Comparison of ENCODE assay signal across 1 cellular context in the genomic region with DNA sequence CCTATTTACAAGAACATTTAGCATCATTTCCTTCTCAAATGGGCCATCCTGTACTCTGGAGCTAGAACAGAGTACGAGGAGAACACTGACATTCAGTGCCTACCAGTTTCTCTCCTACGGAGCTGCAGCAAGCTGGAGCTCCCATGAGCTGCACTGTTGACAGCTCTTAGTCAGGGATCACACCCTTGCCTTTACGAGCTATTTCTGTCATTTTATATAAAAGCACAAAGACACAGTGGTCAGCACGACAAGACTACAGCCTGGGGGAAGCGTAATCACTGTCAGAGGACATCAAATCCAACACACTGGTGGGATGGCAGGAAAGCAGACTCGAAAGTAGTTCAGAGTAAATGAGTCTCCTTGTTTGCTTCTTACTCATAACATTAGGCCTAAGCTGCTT.
TF ChIP-seq lines count a peak whose summit lies in the region.

No MANE protein-coding gene starts in this region.

TF ChIP-seq in GM12878, 131 proteins besides CTCF, POLR2A, EP300 and RAD21 (continued from another document):
- TF ChIP-seq, protein P1, sequence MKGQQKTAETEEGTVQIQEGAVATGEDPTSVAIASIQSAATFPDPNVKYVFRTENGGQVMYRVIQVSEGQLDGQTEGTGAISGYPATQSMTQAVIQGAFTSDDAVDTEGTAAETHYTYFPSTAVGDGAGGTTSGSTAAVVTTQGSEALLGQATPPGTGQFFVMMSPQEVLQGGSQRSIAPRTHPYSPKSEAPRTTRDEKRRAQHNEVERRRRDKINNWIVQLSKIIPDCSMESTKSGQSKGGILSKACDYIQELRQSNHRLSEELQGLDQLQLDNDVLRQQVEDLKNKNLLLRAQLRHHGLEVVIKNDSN (IDR thresholded peaks at IDR 0.05; ENCODE audit: borderline replicate concordance, extremely low read length, insufficient read depth, low read depth, low read length) = no peak
- TF ChIP-seq KDM1A (IDR thresholded peaks at IDR 0.05; ENCODE audit: borderline replicate concordance) (no peak), MYC (IDR thresholded peaks at IDR 0.05; ENCODE audit: insufficient read depth, insufficient read length, insufficient replicate concordance, low read length, severe bottlenecking) (no peak), BMI1 (IDR thresholded peaks at IDR 0.05; ENCODE audit: borderline replicate concordance) (no peak), KLF5 (IDR thresholded peaks at IDR 0.05; ENCODE audit: partially characterized antibody) (no peak), MYB (IDR thresholded peaks at IDR 0.05; ENCODE audit: borderline replicate concordance, low read depth, low read length) (no peak), ATF7 (IDR thresholded peaks at IDR 0.05; ENCODE audit: low read depth) (no peak), RFX5 (IDR thresholded peaks at IDR 0.05; ENCODE audit: low read depth, low read length) (no peak), NBN (IDR thresholded peaks at IDR 0.05) (no peak), POLR2AphosphoS2 (IDR thresholded peaks at IDR 0.05; ENCODE audit: low read depth, low read length) (no peak), ZZZ3 (IDR thresholded peaks at IDR 0.05; ENCODE audit: control insufficient read depth, insufficient read length, low read depth) (no peak), CHD1 (IDR thresholded peaks at IDR 0.05; ENCODE audit: low read depth, low read length) (no peak), RUNX3 (IDR thresholded peaks at IDR 0.05; ENCODE audit: low read length) (no peak), POLR2AphosphoS5 (IDR thresholded peaks at IDR 0.05; ENCODE audit: low read length) (no peak)
- TF ChIP-seq, protein P2, sequence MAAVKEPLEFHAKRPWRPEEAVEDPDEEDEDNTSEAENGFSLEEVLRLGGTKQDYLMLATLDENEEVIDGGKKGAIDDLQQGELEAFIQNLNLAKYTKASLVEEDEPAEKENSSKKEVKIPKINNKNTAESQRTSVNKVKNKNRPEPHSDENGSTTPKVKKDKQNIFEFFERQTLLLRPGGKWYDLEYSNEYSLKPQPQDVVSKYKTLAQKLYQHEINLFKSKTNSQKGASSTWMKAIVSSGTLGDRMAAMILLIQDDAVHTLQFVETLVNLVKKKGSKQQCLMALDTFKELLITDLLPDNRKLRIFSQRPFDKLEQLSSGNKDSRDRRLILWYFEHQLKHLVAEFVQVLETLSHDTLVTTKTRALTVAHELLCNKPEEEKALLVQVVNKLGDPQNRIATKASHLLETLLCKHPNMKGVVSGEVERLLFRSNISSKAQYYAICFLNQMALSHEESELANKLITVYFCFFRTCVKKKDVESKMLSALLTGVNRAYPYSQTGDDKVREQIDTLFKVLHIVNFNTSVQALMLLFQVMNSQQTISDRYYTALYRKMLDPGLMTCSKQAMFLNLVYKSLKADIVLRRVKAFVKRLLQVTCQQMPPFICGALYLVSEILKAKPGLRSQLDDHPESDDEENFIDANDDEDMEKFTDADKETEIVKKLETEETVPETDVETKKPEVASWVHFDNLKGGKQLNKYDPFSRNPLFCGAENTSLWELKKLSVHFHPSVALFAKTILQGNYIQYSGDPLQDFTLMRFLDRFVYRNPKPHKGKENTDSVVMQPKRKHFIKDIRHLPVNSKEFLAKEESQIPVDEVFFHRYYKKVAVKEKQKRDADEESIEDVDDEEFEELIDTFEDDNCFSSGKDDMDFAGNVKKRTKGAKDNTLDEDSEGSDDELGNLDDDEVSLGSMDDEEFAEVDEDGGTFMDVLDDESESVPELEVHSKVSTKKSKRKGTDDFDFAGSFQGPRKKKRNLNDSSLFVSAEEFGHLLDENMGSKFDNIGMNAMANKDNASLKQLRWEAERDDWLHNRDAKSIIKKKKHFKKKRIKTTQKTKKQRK (IDR thresholded peaks at IDR 0.05; ENCODE audit: low read depth, low read length) = no peak
- TF ChIP-seq, protein P3, sequence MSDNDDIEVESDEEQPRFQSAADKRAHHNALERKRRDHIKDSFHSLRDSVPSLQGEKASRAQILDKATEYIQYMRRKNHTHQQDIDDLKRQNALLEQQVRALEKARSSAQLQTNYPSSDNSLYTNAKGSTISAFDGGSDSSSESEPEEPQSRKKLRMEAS (IDR thresholded peaks at IDR 0.05; ENCODE audit: low read depth, low read length) = no peak
- TF ChIP-seq, protein P4, sequence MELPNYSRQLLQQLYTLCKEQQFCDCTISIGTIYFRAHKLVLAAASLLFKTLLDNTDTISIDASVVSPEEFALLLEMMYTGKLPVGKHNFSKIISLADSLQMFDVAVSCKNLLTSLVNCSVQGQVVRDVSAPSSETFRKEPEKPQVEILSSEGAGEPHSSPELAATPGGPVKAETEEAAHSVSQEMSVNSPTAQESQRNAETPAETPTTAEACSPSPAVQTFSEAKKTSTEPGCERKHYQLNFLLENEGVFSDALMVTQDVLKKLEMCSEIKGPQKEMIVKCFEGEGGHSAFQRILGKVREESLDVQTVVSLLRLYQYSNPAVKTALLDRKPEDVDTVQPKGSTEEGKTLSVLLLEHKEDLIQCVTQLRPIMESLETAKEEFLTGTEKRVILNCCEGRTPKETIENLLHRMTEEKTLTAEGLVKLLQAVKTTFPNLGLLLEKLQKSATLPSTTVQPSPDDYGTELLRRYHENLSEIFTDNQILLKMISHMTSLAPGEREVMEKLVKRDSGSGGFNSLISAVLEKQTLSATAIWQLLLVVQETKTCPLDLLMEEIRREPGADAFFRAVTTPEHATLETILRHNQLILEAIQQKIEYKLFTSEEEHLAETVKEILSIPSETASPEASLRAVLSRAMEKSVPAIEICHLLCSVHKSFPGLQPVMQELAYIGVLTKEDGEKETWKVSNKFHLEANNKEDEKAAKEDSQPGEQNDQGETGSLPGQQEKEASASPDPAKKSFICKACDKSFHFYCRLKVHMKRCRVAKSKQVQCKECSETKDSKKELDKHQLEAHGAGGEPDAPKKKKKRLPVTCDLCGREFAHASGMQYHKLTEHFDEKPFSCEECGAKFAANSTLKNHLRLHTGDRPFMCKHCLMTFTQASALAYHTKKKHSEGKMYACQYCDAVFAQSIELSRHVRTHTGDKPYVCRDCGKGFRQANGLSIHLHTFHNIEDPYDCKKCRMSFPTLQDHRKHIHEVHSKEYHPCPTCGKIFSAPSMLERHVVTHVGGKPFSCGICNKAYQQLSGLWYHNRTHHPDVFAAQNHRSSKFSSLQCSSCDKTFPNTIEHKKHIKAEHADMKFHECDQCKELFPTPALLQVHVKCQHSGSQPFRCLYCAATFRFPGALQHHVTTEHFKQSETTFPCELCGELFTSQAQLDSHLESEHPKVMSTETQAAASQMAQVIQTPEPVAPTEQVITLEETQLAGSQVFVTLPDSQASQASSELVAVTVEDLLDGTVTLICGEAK (IDR thresholded peaks at IDR 0.05; ENCODE audit: borderline replicate concordance) = no peak
- TF ChIP-seq, protein P5, sequence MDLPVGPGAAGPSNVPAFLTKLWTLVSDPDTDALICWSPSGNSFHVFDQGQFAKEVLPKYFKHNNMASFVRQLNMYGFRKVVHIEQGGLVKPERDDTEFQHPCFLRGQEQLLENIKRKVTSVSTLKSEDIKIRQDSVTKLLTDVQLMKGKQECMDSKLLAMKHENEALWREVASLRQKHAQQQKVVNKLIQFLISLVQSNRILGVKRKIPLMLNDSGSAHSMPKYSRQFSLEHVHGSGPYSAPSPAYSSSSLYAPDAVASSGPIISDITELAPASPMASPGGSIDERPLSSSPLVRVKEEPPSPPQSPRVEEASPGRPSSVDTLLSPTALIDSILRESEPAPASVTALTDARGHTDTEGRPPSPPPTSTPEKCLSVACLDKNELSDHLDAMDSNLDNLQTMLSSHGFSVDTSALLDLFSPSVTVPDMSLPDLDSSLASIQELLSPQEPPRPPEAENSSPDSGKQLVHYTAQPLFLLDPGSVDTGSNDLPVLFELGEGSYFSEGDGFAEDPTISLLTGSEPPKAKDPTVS (IDR thresholded peaks at IDR 0.05; ENCODE audit: low read depth, low read length) = no peak
- TF ChIP-seq, protein P6, sequence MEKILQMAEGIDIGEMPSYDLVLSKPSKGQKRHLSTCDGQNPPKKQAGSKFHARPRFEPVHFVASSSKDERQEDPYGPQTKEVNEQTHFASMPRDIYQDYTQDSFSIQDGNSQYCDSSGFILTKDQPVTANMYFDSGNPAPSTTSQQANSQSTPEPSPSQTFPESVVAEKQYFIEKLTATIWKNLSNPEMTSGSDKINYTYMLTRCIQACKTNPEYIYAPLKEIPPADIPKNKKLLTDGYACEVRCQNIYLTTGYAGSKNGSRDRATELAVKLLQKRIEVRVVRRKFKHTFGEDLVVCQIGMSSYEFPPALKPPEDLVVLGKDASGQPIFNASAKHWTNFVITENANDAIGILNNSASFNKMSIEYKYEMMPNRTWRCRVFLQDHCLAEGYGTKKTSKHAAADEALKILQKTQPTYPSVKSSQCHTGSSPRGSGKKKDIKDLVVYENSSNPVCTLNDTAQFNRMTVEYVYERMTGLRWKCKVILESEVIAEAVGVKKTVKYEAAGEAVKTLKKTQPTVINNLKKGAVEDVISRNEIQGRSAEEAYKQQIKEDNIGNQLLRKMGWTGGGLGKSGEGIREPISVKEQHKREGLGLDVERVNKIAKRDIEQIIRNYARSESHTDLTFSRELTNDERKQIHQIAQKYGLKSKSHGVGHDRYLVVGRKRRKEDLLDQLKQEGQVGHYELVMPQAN (conservative IDR thresholded peaks at IDR 0.05) = no peak
